ENCODE assay signal across 26 cellular contexts in genomic region chr9:128575921-128576320, GRCh38. TPM values are rescaled to one million over a fixed set of nuclear protein-coding genes. Genes with fewer than 3 reads are reported as not detected.
DNase-seq lines count a peak whose midpoint lies in the region; ATAC-seq, FAIRE-seq and TF ChIP-seq lines count a peak whose summit lies in the region.
"Had no signal": no experiment of that assay in that cellular context is flagged by ENCODE, and none has a peak within 500 bp of the region (broad histone marks: within the 10 kb centered on the region; RNA-seq: fewer than 3 reads in every experiment).

No MANE protein-coding gene starts in this region.

- H3K4me1 ChIP-seq in astrocyte (ENCODE audit: insufficient read depth, low read length) (peaks cover 11% of the 10 kb centered on the region), stomach smooth muscle (ENCODE audit: control insufficient read depth, insufficient read depth, low read length) (peaks cover 9% of the 10 kb centered on the region)
- H3K4me1 ChIP-seq: adrenal gland had no signal

- ATAC-seq in GM19023 (IDR thresholded peaks at IDR 0.05; ENCODE audit: unreplicated experiment): no peak
- ATAC-seq in natural killer cell: no peak

- TF ChIP-seq CTCF in astrocyte (IDR thresholded peaks at IDR 0.05; ENCODE audit: insufficient read depth, low read depth, low read length) (no peak), fibroblast of villous mesenchyme (IDR thresholded peaks at IDR 0.05; ENCODE audit: insufficient read depth, low read depth, low read length) (no peak), natural killer cell (IDR thresholded peaks at IDR 0.05) (no peak)

- H3K4me3 ChIP-seq in astrocyte (ENCODE audit: insufficient read depth, low read depth, low read length) (no peak overlapping the region), fibroblast of villous mesenchyme (ENCODE audit: low read depth, low read length) (no peak overlapping the region), stomach smooth muscle (ENCODE audit: low read length in 2 of 2) (no peak overlapping the region)
- H3K4me3 ChIP-seq: adrenal gland, ovary, right lobe of liver, SK-N-MC had no signal

- peak overlapping the region; percentile 47 for H3K27ac Mint-ChIP-seq in astrocyte (ENCODE audit: unreplicated experiment)
- H3K27ac Mint-ChIP-seq in natural killer cell: no peak overlapping the region

- H3K9me3 ChIP-seq in astrocyte (ENCODE audit: insufficient read depth, low read depth, low read length) (no peaks in the 10 kb centered on the region), stomach smooth muscle (ENCODE audit: control insufficient read depth in 2 of 2, low read length in 2 of 2) (no peaks in the 10 kb centered on the region)
- H3K9me3 ChIP-seq: adrenal gland, ovary, right lobe of liver had no signal

- peaks cover 77% of the 10 kb centered on the region for H4K20me1 ChIP-seq in astrocyte (ENCODE audit: insufficient read depth, low read length)

- no peak overlapping the region for H2AFZ ChIP-seq in astrocyte (ENCODE audit: low read depth, low read length)

- no peak overlapping the region for H3K4me2 ChIP-seq in astrocyte (ENCODE audit: low read length)
- H3K4me2 ChIP-seq: KMS-11 had no signal

- H3K9ac ChIP-seq in astrocyte (ENCODE audit: low read length) (no peak overlapping the region), stomach smooth muscle (ENCODE audit: low read length in 2 of 2) (no peak overlapping the region)
- H3K9ac ChIP-seq: KMS-11 had no signal

- peaks cover 80% of the 10 kb centered on the region for H3K36me3 ChIP-seq in astrocyte (ENCODE audit: insufficient read depth, low read length)
- H3K36me3 ChIP-seq in stomach smooth muscle (ENCODE audit: control insufficient read depth in 2 of 2, insufficient read depth in 2 of 2, low read length in 2 of 2): peaks cover 59 to 66% of the 10 kb centered on the region in 2 donors
- H3K36me3 ChIP-seq: ovary had no signal

- H3K36me3 Mint-ChIP-seq in astrocyte (ENCODE audit: low read depth, unreplicated experiment) (peaks cover 45% of the 10 kb centered on the region), natural killer cell (peaks cover 38% of the 10 kb centered on the region)

- H3K27me3 ChIP-seq in astrocyte (ENCODE audit: insufficient read depth, low read length) (no peaks in the 10 kb centered on the region), stomach smooth muscle (ENCODE audit: control insufficient read depth in 1 of 2, insufficient read depth in 2 of 2, low read length in 2 of 2) (no peaks in the 10 kb centered on the region)
- H3K27me3 ChIP-seq: adrenal gland, ovary, right lobe of liver had no signal

- H3K9me3 Mint-ChIP-seq in astrocyte (ENCODE audit: unreplicated experiment) (no peaks in the 10 kb centered on the region), natural killer cell (no peaks in the 10 kb centered on the region)
- H3K9me3 Mint-ChIP-seq: naive B cell had no signal

- DNase-seq in EH (ENCODE audit: low read depth): peak; percentile 60
- DNase-seq in astrocyte (ENCODE audit: low read depth): peak; percentile 64
- peak; percentile 32 for DNase-seq in fibroblast of villous mesenchyme (ENCODE audit: low read depth)
- no peak for DNase-seq in NCI-H1436 (lab: John Stamatoyannopoulos, UW)
- DNase-seq in natural killer cell: no peak
- DNase-seq: activated CD4-positive, alpha-beta T cell treated with anti-CD3 and anti-CD28 coated beads, Interleukin-2, amount 50 U/mL, for 4 hours; activated CD8-positive, alpha-beta memory T cell treated with anti-CD3 and anti-CD28 coated beads, Interleukin-2, amount 50 U/mL, for 4 hours; adrenal gland; AML-193; kidney; naive B cell; NCI-H1694 treated with DMSO at 0.1 percent for 48 hours; NCI-H526 treated with DMSO at 0.1 percent for 48 hours; ovary; right lobe of liver; RPMI8226; stimulated activated CD4-positive, alpha-beta T cell treated with anti-CD3 and anti-CD28 coated beads, Interleukin-15, amount 100 ng/mL, for 24 hours; stimulated activated CD8-positive, alpha-beta memory T cell treated with anti-CD3 and anti-CD28 coated beads, Interleukin-4, amount 100 ng/mL, for 48 hours had no signal

- H3K27ac ChIP-seq in astrocyte (ENCODE audit: low read depth, low read length) (peak overlapping the region; percentile 20), stomach smooth muscle (ENCODE audit: low read length) (peak overlapping the region; percentile 6)
- H3K27ac ChIP-seq: adrenal gland, epithelial cell of prostate, KMS-11, ovary, SK-N-MC, VCaP had no signal

- H3K4me3 Mint-ChIP-seq in astrocyte (ENCODE audit: unreplicated experiment) (peak overlapping the region; percentile 11), natural killer cell (no peak overlapping the region)
- H3K4me3 Mint-ChIP-seq: naive B cell had no signal

- H3K79me2 ChIP-seq in astrocyte (ENCODE audit: insufficient read depth, low read length): peaks cover 35% of the 10 kb centered on the region

- no peak for FAIRE-seq in astrocyte (lab: Jason Lieb, UNC)
- FAIRE-seq: GM12892, HTR-8/SVneo, kidney had no signal

- no peaks in the 10 kb centered on the region for H3K27me3 Mint-ChIP-seq in astrocyte (ENCODE audit: low read depth, unreplicated experiment)
- no peaks in the 10 kb centered on the region for H3K27me3 Mint-ChIP-seq in natural killer cell (ENCODE audit: low read depth in 2 of 2)
- H3K27me3 Mint-ChIP-seq: naive B cell had no signal

- peaks cover 14% of the 10 kb centered on the region for H3K4me1 Mint-ChIP-seq in astrocyte (ENCODE audit: low read depth, unreplicated experiment)
- H3K4me1 Mint-ChIP-seq in natural killer cell: peaks cover 7 to 11% of the 10 kb centered on the region in 2 donors
- H3K4me1 Mint-ChIP-seq: naive B cell had no signal

- intact Hi-C loops in natural killer cell (cut with micrococcal nuclease): no loop called here

RNA-seq across cellular contexts. Expression of gene SPTAN1, which starts 23.5 kb away (rescaled TPM):
- 523 and 604 TPM in 2 replicates for total RNA-seq in astrocyte
- total RNA-seq in fibroblast of villous mesenchyme: 477 and 501 TPM in 2 replicates
- total RNA-seq in natural killer cell: 100 to 1,000 TPM; 301 to 420 (median 400) TPM

Comparison
In these comparisons a context has a peak if more than half of its experiments do, and no peak if none do; other contexts are left out.
1. DNase-seq: peak in EH (single experiment), astrocyte (single experiment) and fibroblast of villous mesenchyme (single experiment); none in NCI-H1436 (single experiment) and natural killer cell (single experiment).